18 cellular contexts compared by ENCODE assay signal in genomic region chr15:48890375-48890972, GRCh38.
"Had no signal": no experiment of that assay in that cellular context is flagged by ENCODE, and none has a peak within 500 bp of the region (broad histone marks: within the 10 kb centered on the region; RNA-seq: fewer than 3 reads in every experiment).

No MANE protein-coding gene starts in this region.

- H3K9me3 ChIP-seq: psoas muscle, sigmoid colon, spleen, upper lobe of right lung had no signal

- DNase-seq: activated CD4-positive, alpha-beta T cell treated with anti-CD3 and anti-CD28 coated beads for 1 hour; activated CD4-positive, alpha-beta T cell treated with anti-CD3 and anti-CD28 coated beads, Interleukin-2, amount 50 U/mL, for 4 hours; activated CD8-positive, alpha-beta memory T cell treated with anti-CD3 and anti-CD28 coated beads, Interleukin-2, amount 10 ng/mL, durations not matched to agents 7 days and 5 days; activated naive CD4-positive, alpha-beta T cell treated with anti-CD3 and anti-CD28 coated beads, Interleukin-2, amount 10 ng/mL, durations not matched to agents 7 days and 5 days; activated T-cell treated with anti-CD3 and anti-CD28 coated beads, Interleukin-2, amount 50 U/mL, for 1 hour; dorsolateral prefrontal cortex; endodermal cell; hippocampal formation; kidney; left ventricle myocardium superior; natural killer cell; psoas muscle; sigmoid colon; spleen; stimulated activated naive CD8-positive, alpha-beta T cell treated with anti-CD3 and anti-CD28 coated beads, Interleukin-15, amount 100 ng/mL, for 72 hours; upper lobe of right lung had no signal

- H3K27me3 ChIP-seq: dorsolateral prefrontal cortex, sigmoid colon, upper lobe of right lung had no signal

- H3K27ac ChIP-seq: dorsolateral prefrontal cortex, psoas muscle, spleen, upper lobe of right lung, VCaP had no signal

- H3K4me1 Mint-ChIP-seq: activated naive CD4-positive, alpha-beta T cell treated with anti-CD3 and anti-CD28 coated beads, Interleukin-2, amount 10 ng/mL, durations not matched to agents 7 days and 5 days; endodermal cell; memory B cell; natural killer cell had no signal

- H3K4me1 ChIP-seq: psoas muscle, spleen, upper lobe of right lung had no signal

- H3K36me3 Mint-ChIP-seq: activated CD8-positive, alpha-beta memory T cell treated with anti-CD3 and anti-CD28 coated beads, Interleukin-2, amount 10 ng/mL, durations not matched to agents 7 days and 5 days; activated naive CD4-positive, alpha-beta T cell treated with anti-CD3 and anti-CD28 coated beads, Interleukin-2, amount 10 ng/mL, durations not matched to agents 7 days and 5 days; memory B cell; natural killer cell had no signal

- ATAC-seq: activated CD8-positive, alpha-beta memory T cell treated with anti-CD3 and anti-CD28 coated beads, Interleukin-2, amount 10 ng/mL, durations not matched to agents 7 days and 5 days; left ventricle myocardium superior; natural killer cell; psoas muscle; stimulated activated naive CD8-positive, alpha-beta T cell treated with anti-CD3 and anti-CD28 coated beads, Interleukin-15, amount 100 ng/mL, for 72 hours; upper lobe of right lung had no signal

- H3K27ac Mint-ChIP-seq: activated CD8-positive, alpha-beta memory T cell treated with anti-CD3 and anti-CD28 coated beads, Interleukin-2, amount 10 ng/mL, durations not matched to agents 7 days and 5 days; activated naive CD4-positive, alpha-beta T cell treated with anti-CD3 and anti-CD28 coated beads, Interleukin-2, amount 10 ng/mL, durations not matched to agents 7 days and 5 days; endodermal cell; memory B cell; natural killer cell; stimulated activated naive CD8-positive, alpha-beta T cell treated with anti-CD3 and anti-CD28 coated beads, Interleukin-15, amount 100 ng/mL, for 72 hours had no signal

- H3K4me3 Mint-ChIP-seq: activated CD8-positive, alpha-beta memory T cell treated with anti-CD3 and anti-CD28 coated beads, Interleukin-2, amount 10 ng/mL, durations not matched to agents 7 days and 5 days; activated naive CD4-positive, alpha-beta T cell treated with anti-CD3 and anti-CD28 coated beads, Interleukin-2, amount 10 ng/mL, durations not matched to agents 7 days and 5 days; endodermal cell; memory B cell; natural killer cell; stimulated activated naive CD8-positive, alpha-beta T cell treated with anti-CD3 and anti-CD28 coated beads, Interleukin-15, amount 100 ng/mL, for 72 hours had no signal

- H3K36me3 ChIP-seq: sigmoid colon, spleen, upper lobe of right lung had no signal

- H3K9me3 Mint-ChIP-seq: activated naive CD4-positive, alpha-beta T cell treated with anti-CD3 and anti-CD28 coated beads, Interleukin-2, amount 10 ng/mL, durations not matched to agents 7 days and 5 days; endodermal cell; memory B cell; natural killer cell; stimulated activated naive CD8-positive, alpha-beta T cell treated with anti-CD3 and anti-CD28 coated beads, Interleukin-15, amount 100 ng/mL, for 72 hours had no signal

- H3K4me3 ChIP-seq: dorsolateral prefrontal cortex, psoas muscle, sigmoid colon, spleen, upper lobe of right lung had no signal
